ENCODE assay signal across 15 cellular contexts in genomic region chr6:118902731-118903130, GRCh38. TPM values are rescaled to one million over a fixed set of nuclear protein-coding genes. Genes with fewer than 3 reads are reported as not detected.
A peak's percentile ranks its signal among the peaks of the same experiment; 100 is the strongest.
DNase-seq lines count a peak whose midpoint lies in the region; ATAC-seq and TF ChIP-seq lines count a peak whose summit lies in the region.
"Had no signal": no experiment of that assay in that cellular context is flagged by ENCODE, and none has a peak within 500 bp of the region (broad histone marks: within the 10 kb centered on the region; RNA-seq: fewer than 3 reads in every experiment).

No MANE protein-coding gene starts in this region.

- H3K9me3 Mint-ChIP-seq in MCF 10A (ENCODE audit: unreplicated experiment) (no peaks in the 10 kb centered on the region), GM23338 (no peaks in the 10 kb centered on the region)
- no peaks in the 10 kb centered on the region for H3K9me3 Mint-ChIP-seq in activated naive CD8-positive, alpha-beta T cell treated with anti-CD3 and anti-CD28 coated beads for 36 hours

- DNase-seq in MCF 10A (ENCODE audit: unreplicated experiment) (no peak), breast epithelium (ENCODE audit: low spot score in 2 of 2) (no peak), fibroblast of peridontal ligament (ENCODE audit: extremely low read depth) (peak; percentile 61), smooth muscle cell (lab: John Stamatoyannopoulos, UW; ENCODE audit: unreplicated experiment) (no peak), dorsolateral prefrontal cortex (no peak), GM23338 (ENCODE audit: low spot score) (no peak)
- DNase-seq in activated naive CD8-positive, alpha-beta T cell treated with anti-CD3 and anti-CD28 coated beads for 36 hours, result no peak
- DNase-seq: activated CD4-positive, alpha-beta T cell treated with anti-CD3 and anti-CD28 coated beads for 1 hour; activated effector memory CD4-positive, alpha-beta T cell treated with anti-CD3 and anti-CD28 coated beads, Interleukin-2, amount 50 U/mL, for 16 hours; EL; NK-92 treated with Interleukin-12 subunit alpha and Interleukin-12 subunit beta, amount 100 ng/mL, for 24 hours; right lobe of liver had no signal

- intact Hi-C loops in MCF 10A (cut with micrococcal nuclease), result no loop called here
- intact Hi-C loops in breast epithelium (cut with DNase I; ENCODE audit: low total_unique reads), result no loop called here
- intact Hi-C loops in dorsolateral prefrontal cortex (cut with DNase I), result no loop called here

- ATAC-seq in GM23338 (no peak), GM18502 (IDR thresholded peaks at IDR 0.05; ENCODE audit: poor library complexity, unreplicated experiment) (no peak)
- ATAC-seq: right lobe of liver had no signal

- H3K36me3 ChIP-seq in breast epithelium (no peaks in the 10 kb centered on the region), smooth muscle cell (ENCODE audit: low read depth) (peaks cover 18% of the 10 kb centered on the region), GM23338 (ENCODE audit: insufficient read depth) (peaks cover 28% of the 10 kb centered on the region)

- no peaks in the 10 kb centered on the region for H3F3A ChIP-seq in smooth muscle cell (ENCODE audit: low read depth)
- no peaks in the 10 kb centered on the region for H3F3A ChIP-seq in GM23338 (replicated peaks; ENCODE audit: low read depth)

- H3K27me3 Mint-ChIP-seq in MCF 10A (ENCODE audit: insufficient read depth, unreplicated experiment) (no peaks in the 10 kb centered on the region), GM23338 (ENCODE audit: insufficient read depth, low read depth, poor library complexity) (peaks cover 2% of the 10 kb centered on the region)
- no peaks in the 10 kb centered on the region for H3K27me3 Mint-ChIP-seq in activated naive CD8-positive, alpha-beta T cell treated with anti-CD3 and anti-CD28 coated beads for 36 hours

- H3K9ac ChIP-seq in smooth muscle cell (ENCODE audit: low read depth), result peak overlapping the region; percentile 66

- H3K9me3 ChIP-seq in breast epithelium (no peaks in the 10 kb centered on the region), smooth muscle cell (replicated peaks; ENCODE audit: low read depth) (no peaks in the 10 kb centered on the region)
- H3K9me3 ChIP-seq: right lobe of liver had no signal

- peaks cover 19% of the 10 kb centered on the region for H3K4me1 Mint-ChIP-seq in MCF 10A (ENCODE audit: insufficient read depth, unreplicated experiment)
- H3K4me1 Mint-ChIP-seq in activated naive CD8-positive, alpha-beta T cell treated with anti-CD3 and anti-CD28 coated beads for 36 hours, result peaks cover 85% of the 10 kb centered on the region
- H3K4me1 Mint-ChIP-seq in GM23338, result peaks cover 29% of the 10 kb centered on the region

- H3K4me1 ChIP-seq in breast epithelium (no peaks in the 10 kb centered on the region), smooth muscle cell (ENCODE audit: low read depth) (peaks cover 27% of the 10 kb centered on the region), GM23338 (ENCODE audit: insufficient read depth) (peaks cover 18% of the 10 kb centered on the region)

- H3K27ac Mint-ChIP-seq in MCF 10A (ENCODE audit: low read depth, unreplicated experiment) (peak overlapping the region; percentile 83), GM23338 (no peak overlapping the region)
- peak overlapping the region; percentile 13 for H3K27ac Mint-ChIP-seq in activated naive CD8-positive, alpha-beta T cell treated with anti-CD3 and anti-CD28 coated beads for 36 hours

- H3K9me2 ChIP-seq in GM23338 (ENCODE audit: insufficient read depth), result no peaks in the 10 kb centered on the region

- no TSS peak for BruUV-seq in MCF 10A (replicated peaks; lab: Mats Ljungman, UMichigan)

- CTCF ChIA-PET in MCF 10A (lab: Yijun Ruan, JAX), result interaction anchor here (1.0 kb wide), 1 partner anchor 10 kb away, joined by 3 read pairs; no protein-coding TSS in a partner anchor

- peak overlapping the region in 1 of 2 donors; percentile 44 for H3K27ac ChIP-seq in breast epithelium
- H3K27ac ChIP-seq in smooth muscle cell (ENCODE audit: low read depth), result peak overlapping the region; percentile 93
- peak overlapping the region in 20 of 59 donors; percentile 1 to 50 (median 22) for H3K27ac ChIP-seq in dorsolateral prefrontal cortex
- no peak overlapping the region for H3K27ac ChIP-seq in GM23338 (ENCODE audit: low read depth)
- H3K27ac ChIP-seq: coronary artery, right lobe of liver, SK-N-MC had no signal

- H3K4me3 Mint-ChIP-seq in MCF 10A (ENCODE audit: unreplicated experiment) (no peak overlapping the region), GM23338 (no peak overlapping the region)
- H3K4me3 Mint-ChIP-seq in activated naive CD8-positive, alpha-beta T cell treated with anti-CD3 and anti-CD28 coated beads for 36 hours, result no peak overlapping the region

- peaks cover 27% of the 10 kb centered on the region for H4K20me1 ChIP-seq in smooth muscle cell (ENCODE audit: low read depth)
- H4K20me1 ChIP-seq in GM23338 (replicated peaks; ENCODE audit: insufficient read depth), result peaks cover 39% of the 10 kb centered on the region

- POLR2A ChIA-PET in MCF 10A (lab: Yijun Ruan, JAX), result interaction anchor here (1.5 to 3.7 kb wide), 2 partner anchors 8 to 10 kb away, joined by 6 to 32 read pairs; partner anchors contain the start of gene ASF1A

- H3K4me3 ChIP-seq in breast epithelium, result no peak overlapping the region
- no peak overlapping the region for H3K4me3 ChIP-seq in smooth muscle cell
- H3K4me3 ChIP-seq in dorsolateral prefrontal cortex, result no peak overlapping the region
- no peak overlapping the region for H3K4me3 ChIP-seq in GM23338
- H3K4me3 ChIP-seq: coronary artery, right lobe of liver, SK-N-MC had no signal

- no peak for TF ChIP-seq POLR2A in breast epithelium (IDR thresholded peaks at IDR 0.05)

- H3K79me2 ChIP-seq in smooth muscle cell (ENCODE audit: low read depth), result peaks cover 73% of the 10 kb centered on the region
- H3K79me2 ChIP-seq in GM23338 (replicated peaks; ENCODE audit: insufficient read depth), result peaks cover 71% of the 10 kb centered on the region

- H3K36me3 Mint-ChIP-seq in MCF 10A (ENCODE audit: insufficient read depth, unreplicated experiment) (peaks cover 51% of the 10 kb centered on the region), GM23338 (ENCODE audit: low read depth) (peaks cover 83% of the 10 kb centered on the region)
- peaks cover 66% of the 10 kb centered on the region for H3K36me3 Mint-ChIP-seq in activated naive CD8-positive, alpha-beta T cell treated with anti-CD3 and anti-CD28 coated beads for 36 hours

- H3K4me2 ChIP-seq in smooth muscle cell (peak overlapping the region; percentile 72), GM23338 (no peak overlapping the region)

- no peak for TF ChIP-seq CTCF in MCF 10A (IDR thresholded peaks at IDR 0.05; ENCODE audit: unreplicated experiment)
- no peak for TF ChIP-seq CTCF in breast epithelium (IDR thresholded peaks at IDR 0.05)
- no peak for TF ChIP-seq CTCF in smooth muscle cell (IDR thresholded peaks at IDR 0.05; ENCODE audit: borderline replicate concordance, insufficient read depth, poor library complexity, severe bottlenecking)
- no peak for TF ChIP-seq CTCF in dorsolateral prefrontal cortex (IDR thresholded peaks at IDR 0.05 in 54 of 56, conservative IDR thresholded peaks at IDR 0.05 in 2 of 56; ENCODE audit: low read depth in 1 of 56, partially characterized antibody in 56 of 56)
- no peak for TF ChIP-seq CTCF in GM23338 (conservative IDR thresholded peaks at IDR 0.05; ENCODE audit: low read depth in 2 of 2)

- H3K27me3 ChIP-seq in breast epithelium (no peaks in the 10 kb centered on the region), smooth muscle cell (ENCODE audit: low read depth) (no peaks in the 10 kb centered on the region), dorsolateral prefrontal cortex (no peaks in the 10 kb centered on the region), GM23338 (ENCODE audit: insufficient read depth) (no peaks in the 10 kb centered on the region)
- H3K27me3 ChIP-seq: right lobe of liver had no signal

- H2AFZ ChIP-seq in smooth muscle cell (ENCODE audit: low read depth) (no peak overlapping the region), GM23338 (no peak overlapping the region)

TF ChIP-seq in GM23338, 12 proteins besides CTCF, POLR2A, EP300 and RAD21 (continues in another document):
- no peak for TF ChIP-seq EZH2 (IDR thresholded peaks at IDR 0.05; ENCODE audit: low read depth, unreplicated experiment)

RNA-seq across cellular contexts. Expression of gene ASF1A, which starts 8.8 kb away (rescaled TPM):
- total RNA-seq in MCF 10A (2022) (30.4 and 36.4 TPM in 2 replicates), breast epithelium (10 to 100 TPM in 2 of 3 donors, 1 to 10 TPM in 1; 8.6 to 13.2 (median 10.5) TPM), smooth muscle cell (33.4 and 35.2 TPM in 2 replicates), dorsolateral prefrontal cortex (10 to 100 TPM; 14.8 to 32.4 (median 23.9) TPM)
- total RNA-seq in activated naive CD8-positive, alpha-beta T cell treated with anti-CD3 and anti-CD28 coated beads for 36 hours, result 10 to 100 TPM; 39.9 to 42.7 TPM
- polyA plus RNA-seq in smooth muscle cell (34.6 and 38.8 TPM in 2 replicates), GM23338 (2016; fragmentation: Nextera tagmentation; extraction: Ambion mirVana) (49.2 and 72.2 TPM in 2 replicates)
- total RNA-seq in GM23338 (2014; rRNA removed; shearing (Covaris generic)), result 25.4 and 26.8 TPM in 2 replicates

RNA-seq across cellular contexts. Expression of gene MCM9, which starts 32.2 kb away (rescaled TPM):
- total RNA-seq in MCF 10A (2022) (13.0 and 14.7 TPM in 2 replicates), breast epithelium (10 to 100 TPM; 17.9 to 40.5 (median 33.4) TPM), smooth muscle cell (3.9 and 7.8 TPM in 2 replicates), dorsolateral prefrontal cortex (10 to 100 TPM in 109 of 120 experiments, 1 to 10 TPM in 11; 6.7 to 22.3 (median 13.8) TPM)
- total RNA-seq in activated naive CD8-positive, alpha-beta T cell treated with anti-CD3 and anti-CD28 coated beads for 36 hours, result 10 to 100 TPM; 20.0 to 20.3 TPM
- polyA plus RNA-seq in smooth muscle cell (3.8 and 8.1 TPM in 2 replicates), GM23338 (2016; fragmentation: Nextera tagmentation; extraction: Ambion mirVana) (12.6 and 14.9 TPM in 2 replicates)
- total RNA-seq in GM23338 (2014; rRNA removed; shearing (Covaris generic)), result 16.6 and 24.8 TPM in 2 replicates
